ENCODE assay signal across 8 cellular contexts in the genomic region with DNA sequence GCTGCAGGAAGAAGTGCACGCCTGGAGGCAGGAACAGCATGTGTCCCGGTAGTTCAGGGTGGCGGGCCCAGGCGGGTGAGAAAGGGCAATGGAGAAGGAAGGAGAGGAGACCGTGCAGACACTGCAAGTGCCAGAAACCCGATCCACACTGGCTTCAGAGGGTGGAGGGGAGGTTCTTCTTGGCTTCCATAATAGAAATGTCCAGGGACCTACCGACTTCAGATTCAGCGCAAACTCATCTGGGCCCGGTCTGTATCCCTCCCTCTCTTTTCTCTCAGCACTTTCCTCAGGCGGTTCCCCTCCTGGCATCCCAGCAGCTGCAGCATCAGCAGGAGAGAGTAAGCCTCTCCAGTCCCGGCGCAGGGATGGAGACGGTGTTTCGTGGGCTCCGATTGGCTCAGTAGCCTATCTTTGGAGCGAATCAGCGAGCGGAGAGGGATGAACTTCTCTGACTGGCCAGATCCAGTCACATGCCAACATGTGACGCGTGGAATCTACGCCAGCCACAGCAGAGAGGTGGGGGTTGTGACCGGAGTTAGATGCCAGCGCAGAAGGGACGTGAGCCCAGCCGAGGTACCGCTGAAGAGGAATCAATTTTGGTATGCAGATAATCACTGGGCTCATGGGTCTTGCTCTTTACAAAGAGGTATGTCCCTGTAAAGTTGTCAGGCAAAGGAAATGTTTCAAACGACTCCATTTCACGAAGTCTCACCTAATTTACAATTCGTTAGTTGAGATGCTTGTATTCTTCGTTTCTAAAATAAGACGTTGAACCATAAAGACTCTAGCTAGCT.
DNase-seq lines count a peak whose midpoint lies in the region; ATAC-seq, FAIRE-seq and TF ChIP-seq lines count a peak whose summit lies in the region.

No MANE protein-coding gene starts in this region.

- peak overlapping the region; percentile 72 for H3K4me3 ChIP-seq in AG10803 (ENCODE audit: low read length)

- FAIRE-seq in islet of Langerhans (lab: Jason Lieb, UNC) = peak; percentile 65

- TF ChIP-seq CTCF in AG10803 (conservative IDR thresholded peaks at IDR 0.05; ENCODE audit: low read length) = no peak

- peak; percentile 68 for ATAC-seq in GM19035 (IDR thresholded peaks at IDR 0.05; ENCODE audit: unreplicated experiment)
- peak; percentile 75 for ATAC-seq in HG03342 (IDR thresholded peaks at IDR 0.05; ENCODE audit: unreplicated experiment)

- DNase-seq in AG10803 (ENCODE audit: low read depth) (peak; percentile 93), NCI-H345 treated with DMSO at 0.1 percent for 48 hours (lab: John Stamatoyannopoulos, UW; ENCODE audit: unreplicated experiment) (peak; percentile 85), cerebellar cortex (ENCODE audit: low spot score) (peak; percentile 99)
- DNase-seq in activated CD4-positive, CD25-positive, alpha-beta regulatory T cell treated with anti-CD3 and anti-CD28 coated beads, Interleukin-2, amount 50 U/mL, for 16 hours (ENCODE audit: low read depth, low spot score) = peak; percentile 81
- peak; percentile 68 to 80 for DNase-seq in stimulated activated CD4-positive, alpha-beta T cell treated with anti-CD3 and anti-CD28 coated beads, Interleukin-12 subunit alpha, Interleukin-12 subunit beta, amount 100 ng/mL, for 24 hours (ENCODE audit: low read depth in 2 of 2)

Comparison
In these comparisons a context has a peak if more than half of its experiments do, and no peak if none do; other contexts are left out.
1. Peak in every context shown above with its lines: DNase-seq, ATAC-seq and H3K4me3 ChIP-seq.